In genomic region chr19:14206283-14206677, GRCh38 we compare ENCODE assay signal across 8 cellular contexts. TPM values are rescaled to one million over a fixed set of nuclear protein-coding genes. Genes with fewer than 3 reads are reported as not detected.
DNase-seq lines count a peak whose midpoint lies in the region; ATAC-seq and TF ChIP-seq lines count a peak whose summit lies in the region.
"Not testable (repeated sequence)": the region's sequence is repeated elsewhere in the genome, so short reads cannot be mapped to it uniquely, and the experiment has no call there.

No MANE protein-coding gene starts in this region.

- TF ChIP-seq CTCF in CD8-positive, alpha-beta T cell (IDR thresholded peaks at IDR 0.05); SK-N-SH (IDR thresholded peaks at IDR 0.05); esophagus muscularis mucosa (IDR thresholded peaks at IDR 0.05); lower lobe of right lung (IDR thresholded peaks at IDR 0.05); sigmoid colon (IDR thresholded peaks at IDR 0.05); upper lobe of left lung (IDR thresholded peaks at IDR 0.05): not testable (repeated sequence)

- peak in 2 of 7 experiments; percentile 29 to 49 for DNase-seq in CD8-positive, alpha-beta T cell
- DNase-seq in Jurkat, Clone E6-1 (ENCODE audit: low read depth, low spot score); activated naive CD8-positive, alpha-beta T cell treated with anti-CD3 and anti-CD28 coated beads, Interleukin-2, amount 50 U/mL, for 24 hours; esophagus muscularis mucosa (ENCODE audit: extremely low spot score); lower lobe of right lung; sigmoid colon: not testable (repeated sequence)
- DNase-seq in SK-N-SH (peak; percentile 66), upper lobe of left lung (peak in 1 of 2 donors; percentile 87)

- H3K9me3 ChIP-seq in CD8-positive, alpha-beta T cell (ENCODE audit: low read length); SK-N-SH; esophagus muscularis mucosa; lower lobe of right lung; sigmoid colon; upper lobe of left lung: not testable (repeated sequence)

- H3K9me3 Mint-ChIP-seq in CD8-positive, alpha-beta T cell; activated naive CD8-positive, alpha-beta T cell treated with anti-CD3 and anti-CD28 coated beads, Interleukin-2, amount 50 U/mL, for 24 hours: not testable (repeated sequence)

- H3K27me3 ChIP-seq in CD8-positive, alpha-beta T cell (ENCODE audit: insufficient read depth, low read length); SK-N-SH (ENCODE audit: insufficient read depth); lower lobe of right lung (ENCODE audit: low read depth); sigmoid colon: not testable (repeated sequence)
- peaks cover 0 to 16% (median 2%) of the 10 kb centered on the region in 4 donors for H3K27me3 ChIP-seq in esophagus muscularis mucosa
- H3K27me3 ChIP-seq in upper lobe of left lung, result peaks cover 0 to 16% (median 6%) of the 10 kb centered on the region in 4 donors

- not testable (repeated sequence) for H3K79me2 ChIP-seq in SK-N-SH (ENCODE audit: insufficient read depth)

- peaks cover 12% of the 10 kb centered on the region for H3K4me1 ChIP-seq in CD8-positive, alpha-beta T cell (ENCODE audit: insufficient read depth, low read length)
- H3K4me1 ChIP-seq in SK-N-SH (ENCODE audit: control insufficient read depth in 1 of 2, insufficient read depth in 2 of 2, low read depth in 1 of 2, low read length in 1 of 2) (peaks cover 0 to 12% of the 10 kb centered on the region in 2 experiments; a peak in 1 of 4 replicates), esophagus muscularis mucosa (peaks cover 16 to 65% (median 44%) of the 10 kb centered on the region in 4 donors), sigmoid colon (peaks cover 10 to 33% (median 23%) of the 10 kb centered on the region in 4 donors), upper lobe of left lung (peaks cover 12 to 54% (median 22%) of the 10 kb centered on the region in 4 donors)
- H3K4me1 ChIP-seq in lower lobe of right lung, result not testable (repeated sequence)

- CTCF ChIA-PET in CD8-positive, alpha-beta T cell (lab: Charles Lee), result not testable (repeated sequence)
- CTCF ChIA-PET in SK-N-SH (lab: Yijun Ruan, JAX), result interaction anchor here (1.9 kb wide), 1 partner anchor 142 kb away, joined by 4 read pairs; no protein-coding TSS in a partner anchor

- not testable (repeated sequence) for H3K4me3 Mint-ChIP-seq in CD8-positive, alpha-beta T cell; activated naive CD8-positive, alpha-beta T cell treated with anti-CD3 and anti-CD28 coated beads, Interleukin-2, amount 50 U/mL, for 24 hours

- not testable (repeated sequence) for H3K9me2 ChIP-seq in SK-N-SH

- H3K9ac ChIP-seq in SK-N-SH, result not testable (repeated sequence)

- not testable (repeated sequence) for TF ChIP-seq POLR2A in esophagus muscularis mucosa (IDR thresholded peaks at IDR 0.05; ENCODE audit: low read depth); sigmoid colon (IDR thresholded peaks at IDR 0.05); upper lobe of left lung (IDR thresholded peaks at IDR 0.05)

- not testable (repeated sequence) for H3K36me3 ChIP-seq in CD8-positive, alpha-beta T cell (ENCODE audit: insufficient read depth, low read length); SK-N-SH (replicated peaks in 1 of 2; ENCODE audit: control insufficient read depth in 1 of 2, insufficient read depth in 2 of 2, low read length in 1 of 2); esophagus muscularis mucosa; lower lobe of right lung; sigmoid colon; upper lobe of left lung

- POLR2A ChIA-PET in CD8-positive, alpha-beta T cell (lab: Charles Lee), result interaction anchor here (0.9 to 1.2 kb wide), 2 partner anchors 69 to 164 kb away, joined by 3 to 4 read pairs; partner anchors contain the start of gene ASF1B
- POLR2A ChIA-PET in SK-N-SH (lab: Yijun Ruan, JAX), result interaction anchor here (0.6 kb wide), 1 partner anchor 60 kb away, joined by 3 read pairs; no protein-coding TSS in a partner anchor

- H3K36me3 Mint-ChIP-seq in CD8-positive, alpha-beta T cell; activated naive CD8-positive, alpha-beta T cell treated with anti-CD3 and anti-CD28 coated beads, Interleukin-2, amount 50 U/mL, for 24 hours (ENCODE audit: low read depth): not testable (repeated sequence)

- not testable (repeated sequence) for H3F3A ChIP-seq in SK-N-SH (replicated peaks; ENCODE audit: insufficient read depth)

- H3K27ac Mint-ChIP-seq in CD8-positive, alpha-beta T cell; activated naive CD8-positive, alpha-beta T cell treated with anti-CD3 and anti-CD28 coated beads, Interleukin-2, amount 50 U/mL, for 24 hours: not testable (repeated sequence)

- ATAC-seq in CD8-positive, alpha-beta T cell, result peak; percentile 23
- ATAC-seq in activated naive CD8-positive, alpha-beta T cell treated with anti-CD3 and anti-CD28 coated beads, Interleukin-2, amount 50 U/mL, for 24 hours, result peak; percentile 5
- not testable (repeated sequence) for ATAC-seq in lower lobe of right lung; upper lobe of left lung (ENCODE audit: low FRiP score in 2 of 2)

- H3K4me2 ChIP-seq in SK-N-SH, result not testable (repeated sequence)

- H3K27me3 Mint-ChIP-seq in CD8-positive, alpha-beta T cell (ENCODE audit: low read depth), result not testable (repeated sequence)
- peaks cover 27% of the 10 kb centered on the region for H3K27me3 Mint-ChIP-seq in activated naive CD8-positive, alpha-beta T cell treated with anti-CD3 and anti-CD28 coated beads, Interleukin-2, amount 50 U/mL, for 24 hours

- not testable (repeated sequence) for TF ChIP-seq EP300 in SK-N-SH (IDR thresholded peaks at IDR 0.05; ENCODE audit: borderline replicate concordance in 1 of 2, low read depth in 1 of 2, low read length in 1 of 2); esophagus muscularis mucosa (IDR thresholded peaks at IDR 0.05); sigmoid colon (IDR thresholded peaks at IDR 0.05); upper lobe of left lung (IDR thresholded peaks at IDR 0.05)

- WGBS in SK-N-SH (ENCODE audit: low lambda C conversion rate), result 0% methylated on average over 1 of the region's 65 CpGs
- WGBS in esophagus muscularis mucosa, result 1% methylated on average over 20 of the region's 65 CpGs
- WGBS in sigmoid colon, 2 donors, result 1% methylated on average over 65 of the region's 65 CpGs
- 7% methylated on average over 2 of the region's 65 CpGs; no CpG with 5 or more reads in 1 of the 2 donors for WGBS in upper lobe of left lung, 2 donors

- TF ChIP-seq RAD21 in SK-N-SH (IDR thresholded peaks at IDR 0.05; ENCODE audit: low read length), result not testable (repeated sequence)

- not testable (repeated sequence) for H2AFZ ChIP-seq in SK-N-SH (ENCODE audit: low read depth)

- not testable (repeated sequence) for H4K20me1 ChIP-seq in SK-N-SH (ENCODE audit: insufficient read depth)

- H3K4me1 Mint-ChIP-seq in CD8-positive, alpha-beta T cell (ENCODE audit: low read depth), result peaks cover 42% of the 10 kb centered on the region
- H3K4me1 Mint-ChIP-seq in activated naive CD8-positive, alpha-beta T cell treated with anti-CD3 and anti-CD28 coated beads, Interleukin-2, amount 50 U/mL, for 24 hours, result peaks cover 25% of the 10 kb centered on the region

- not testable (repeated sequence) for H3K27ac ChIP-seq in CD8-positive, alpha-beta T cell (ENCODE audit: low read depth, low read length); lower lobe of right lung
- H3K27ac ChIP-seq in SK-N-SH (ENCODE audit: low read depth in 2 of 2, low read length in 1 of 2) (peak overlapping the region in 1 of 2 experiments; percentile 91; a peak in 2 of 4 replicates), esophagus muscularis mucosa (replicated peaks in 1 of 4) (peak overlapping the region in 3 of 4 donors; percentile 42 to 75 (median 71)), sigmoid colon (peak overlapping the region in 3 of 4 donors; percentile 66 to 77 (median 73)), upper lobe of left lung (peak overlapping the region in 1 of 4 donors; percentile 63)

- not testable (repeated sequence) for H3K4me3 ChIP-seq in CD8-positive, alpha-beta T cell (ENCODE audit: low read depth, low read length)
- H3K4me3 ChIP-seq in Jurkat, Clone E6-1 (ENCODE audit: low read length), result peak overlapping the region; percentile 52
- peak overlapping the region; percentile 60 to 62 for H3K4me3 ChIP-seq in SK-N-SH (ENCODE audit: low read depth in 2 of 2, low read length in 1 of 2)
- peak overlapping the region; percentile 73 to 87 (median 78) for H3K4me3 ChIP-seq in esophagus muscularis mucosa
- H3K4me3 ChIP-seq in lower lobe of right lung, result peak overlapping the region; percentile 56
- peak overlapping the region; percentile 81 to 90 (median 86) for H3K4me3 ChIP-seq in sigmoid colon
- peak overlapping the region in 3 of 4 donors; percentile 69 to 80 (median 79) for H3K4me3 ChIP-seq in upper lobe of left lung

- intact Hi-C loops in CD8-positive, alpha-beta T cell (cut with DNase I, micrococcal nuclease), result loop anchor here in 1 of 2 experiments (2.0 kb wide), 3 partner anchors 69 to 1055 kb away; partner anchors contain the start of genes ASF1B, DDX39A, IER2 and STX10
- intact Hi-C loops in esophagus muscularis mucosa (cut with DNase I); lower lobe of right lung (cut with DNase I): not testable (repeated sequence)
- intact Hi-C loops in sigmoid colon (cut with DNase I), result loop anchor here (2.0 to 10.0 kb wide), 2 partner anchors 57 to 199 kb away; no protein-coding TSS in a partner anchor

RNA-seq across cellular contexts. Expression of gene ADGRL1, which starts 0.3 kb away (rescaled TPM):
- total RNA-seq in CD8-positive, alpha-beta T cell, result 10 to 100 TPM; 19.9 to 20.5 TPM
- 19.4 TPM for polyA plus RNA-seq in Jurkat, Clone E6-1 (2012; ENCODE audit: insufficient read depth, insufficient read length)
- polyA plus RNA-seq in SK-N-SH (2012; rRNA removed) (13.4 TPM in 2 replicates), sigmoid colon (10 to 100 TPM in 1 of 3 donors, 1 to 10 TPM in 2; 3.0 to 28.8 (median 4.6) TPM)
- 4.6 and 7.8 TPM in 2 replicates for polyA plus RNA-seq in SK-N-SH (2012; cell fraction: cytosol; rRNA removed)
- polyA plus RNA-seq in SK-N-SH (2012; cell fraction: nucleus; rRNA removed), result 30.2 and 34.8 TPM in 2 replicates
- total RNA-seq in esophagus muscularis mucosa (10 to 100 TPM; 20.8 to 55.1 (median 32.6) TPM), lower lobe of right lung (28.7 TPM), sigmoid colon (10 to 100 TPM; 11.1 to 37.5 (median 19.1) TPM), upper lobe of left lung (10 to 100 TPM; 23.5 to 33.2 (median 27.4) TPM)
